Comparison of ENCODE assay signal across 19 cellular contexts in the genomic region with DNA sequence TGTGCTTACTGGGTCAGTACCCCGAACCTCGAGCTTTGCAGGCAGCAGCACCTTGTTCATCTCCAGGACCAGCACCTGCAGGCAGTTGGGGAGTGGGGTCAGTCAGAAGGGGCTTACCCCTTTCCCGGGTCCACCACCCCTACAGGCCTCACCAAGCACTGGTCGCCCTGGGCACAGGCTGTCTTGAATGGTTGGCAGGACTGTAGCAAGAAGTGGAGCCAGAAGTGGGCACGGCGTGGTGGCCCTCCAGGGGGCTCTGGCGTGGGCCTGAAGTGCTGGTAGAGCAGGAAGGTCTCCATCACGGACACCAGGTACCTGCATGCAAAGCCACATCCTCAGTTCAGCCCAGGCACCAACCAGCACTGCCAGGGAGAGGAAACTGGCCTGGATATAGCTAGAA. TPM values are rescaled to one million over a fixed set of nuclear protein-coding genes. Genes with fewer than 3 reads are reported as not detected.
"Had no signal": no experiment of that assay in that cellular context is flagged by ENCODE, and none has a peak within 500 bp of the region (broad histone marks: within the 10 kb centered on the region; RNA-seq: fewer than 3 reads in every experiment).

No MANE protein-coding gene starts in this region.

- H3K9me3 ChIP-seq: gastroesophageal sphincter, spleen had no signal

- DNase-seq: activated CD4-positive, alpha-beta T cell treated with anti-CD3 and anti-CD28 coated beads for 36 hours; activated CD8-positive, alpha-beta memory T cell treated with anti-CD3 and anti-CD28 coated beads, Interleukin-2, amount 50 U/mL, for 48 hours; activated CD8-positive, alpha-beta T cell treated with anti-CD3 and anti-CD28 coated beads for 36 hours; effector CD4-positive, alpha-beta T cell; spleen; stimulated activated CD4-positive, alpha-beta T cell treated with anti-CD3 and anti-CD28 coated beads, Interleukin-1b, Interleukin-23, amount 100 ng/mL, for 48 hours; stimulated activated naive CD4-positive, alpha-beta T cell treated with Interleukin-2 at 50 U/mL for 16 hours; trophoblast cell had no signal

- H3K4me3 ChIP-seq: coronary artery, gastroesophageal sphincter, hepatocyte, lung had no signal

- H3K27ac ChIP-seq: cardiac muscle cell, coronary artery, epithelial cell of prostate, gastroesophageal sphincter, hepatocyte had no signal

- H3K9me3 Mint-ChIP-seq: activated CD8-positive, alpha-beta T cell treated with anti-CD3 and anti-CD28 coated beads for 36 hours; nephron had no signal

- FAIRE-seq: astrocyte had no signal

- H3K27me3 ChIP-seq: gastroesophageal sphincter, hepatocyte had no signal

- H3K36me3 ChIP-seq: cardiac muscle cell had no signal

- H3K4me3 Mint-ChIP-seq: activated CD8-positive, alpha-beta T cell treated with anti-CD3 and anti-CD28 coated beads for 36 hours had no signal

- H3K27ac Mint-ChIP-seq: activated CD4-positive, alpha-beta T cell treated with anti-CD3 and anti-CD28 coated beads for 36 hours; activated CD8-positive, alpha-beta T cell treated with anti-CD3 and anti-CD28 coated beads for 36 hours; nephron had no signal

- ATAC-seq: activated CD4-positive, alpha-beta T cell treated with anti-CD3 and anti-CD28 coated beads for 36 hours; activated CD8-positive, alpha-beta T cell treated with anti-CD3 and anti-CD28 coated beads for 36 hours; gastroesophageal sphincter; sciatic nerve had no signal

- H3K27me3 Mint-ChIP-seq: activated CD4-positive, alpha-beta T cell treated with anti-CD3 and anti-CD28 coated beads for 36 hours had no signal

RNA-seq across cellular contexts. Expression of a gene that starts 13.1 kb away (rescaled TPM):
- total RNA-seq: activated CD4-positive, alpha-beta T cell treated with anti-CD3 and anti-CD28 coated beads for 36 hours; activated CD8-positive, alpha-beta T cell treated with anti-CD3 and anti-CD28 coated beads for 36 hours; astrocyte; hepatocyte; osteoblast had no signal
- polyA plus RNA-seq: hepatocyte had no signal

RNA-seq across cellular contexts. Expression of a gene that starts 21.6 kb away (rescaled TPM):
- total RNA-seq: activated CD4-positive, alpha-beta T cell treated with anti-CD3 and anti-CD28 coated beads for 36 hours; activated CD8-positive, alpha-beta T cell treated with anti-CD3 and anti-CD28 coated beads for 36 hours; astrocyte; gastroesophageal sphincter; hepatocyte; osteoblast; pulmonary artery endothelial cell; sciatic nerve; spleen had no signal
